ENCODE assay signal across 1 cellular context in the genomic region with DNA sequence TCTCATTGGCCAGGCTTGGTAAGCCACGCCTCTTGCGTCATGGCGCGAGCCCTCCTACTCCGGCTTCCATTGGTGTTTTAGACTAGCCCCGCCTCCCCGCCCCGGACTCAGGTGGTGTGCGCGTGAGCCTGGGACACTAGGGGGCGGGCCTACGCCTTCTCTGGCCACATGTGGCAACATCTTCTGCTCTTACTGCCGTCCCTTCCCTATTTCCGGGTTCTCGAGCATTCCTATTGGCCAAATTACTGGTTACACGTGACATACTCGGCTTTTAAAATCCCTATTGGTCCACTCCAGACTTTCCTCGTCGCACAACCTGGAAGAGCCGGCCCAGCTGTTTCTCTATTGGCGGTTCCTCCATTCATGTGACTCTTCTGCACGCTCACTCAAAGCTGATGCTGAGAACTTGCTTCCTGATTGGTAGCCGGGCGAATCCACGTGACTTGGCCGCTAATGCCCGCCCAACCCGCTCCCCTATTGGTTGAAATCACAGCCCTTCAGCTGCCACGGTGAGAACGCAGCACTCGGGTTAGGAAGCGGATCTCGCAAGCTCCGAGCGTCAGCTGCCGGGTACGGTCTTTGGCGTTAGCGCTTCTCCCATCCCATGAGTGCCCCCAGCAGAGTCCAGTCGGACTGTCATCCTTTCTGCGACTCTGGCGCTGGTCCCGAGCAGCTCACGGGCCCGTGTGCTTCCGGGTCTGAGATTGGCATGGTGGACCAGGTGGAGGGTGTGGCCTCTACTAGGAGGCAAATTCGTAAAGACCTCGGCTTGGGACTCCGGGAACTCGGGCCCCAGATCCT.
TF ChIP-seq lines count a peak whose summit lies in the region.

A gene with protein sequence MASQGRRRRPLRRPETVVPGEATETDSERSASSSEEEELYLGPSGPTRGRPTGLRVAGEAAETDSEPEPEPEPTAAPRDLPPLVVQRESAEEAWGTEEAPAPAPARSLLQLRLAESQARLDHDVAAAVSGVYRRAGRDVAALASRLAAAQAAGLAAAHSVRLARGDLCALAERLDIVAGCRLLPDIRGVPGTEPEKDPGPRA (plus strand): TSS at position 523 of the 801 bp plus-strand sequence. CDS start 513 bp downstream, outside the sequence.

TF ChIP-seq in K562, 482 proteins besides CTCF, POLR2A, EP300 and RAD21 (continued from another document and continues in another):
- TF ChIP-seq, protein P1, sequence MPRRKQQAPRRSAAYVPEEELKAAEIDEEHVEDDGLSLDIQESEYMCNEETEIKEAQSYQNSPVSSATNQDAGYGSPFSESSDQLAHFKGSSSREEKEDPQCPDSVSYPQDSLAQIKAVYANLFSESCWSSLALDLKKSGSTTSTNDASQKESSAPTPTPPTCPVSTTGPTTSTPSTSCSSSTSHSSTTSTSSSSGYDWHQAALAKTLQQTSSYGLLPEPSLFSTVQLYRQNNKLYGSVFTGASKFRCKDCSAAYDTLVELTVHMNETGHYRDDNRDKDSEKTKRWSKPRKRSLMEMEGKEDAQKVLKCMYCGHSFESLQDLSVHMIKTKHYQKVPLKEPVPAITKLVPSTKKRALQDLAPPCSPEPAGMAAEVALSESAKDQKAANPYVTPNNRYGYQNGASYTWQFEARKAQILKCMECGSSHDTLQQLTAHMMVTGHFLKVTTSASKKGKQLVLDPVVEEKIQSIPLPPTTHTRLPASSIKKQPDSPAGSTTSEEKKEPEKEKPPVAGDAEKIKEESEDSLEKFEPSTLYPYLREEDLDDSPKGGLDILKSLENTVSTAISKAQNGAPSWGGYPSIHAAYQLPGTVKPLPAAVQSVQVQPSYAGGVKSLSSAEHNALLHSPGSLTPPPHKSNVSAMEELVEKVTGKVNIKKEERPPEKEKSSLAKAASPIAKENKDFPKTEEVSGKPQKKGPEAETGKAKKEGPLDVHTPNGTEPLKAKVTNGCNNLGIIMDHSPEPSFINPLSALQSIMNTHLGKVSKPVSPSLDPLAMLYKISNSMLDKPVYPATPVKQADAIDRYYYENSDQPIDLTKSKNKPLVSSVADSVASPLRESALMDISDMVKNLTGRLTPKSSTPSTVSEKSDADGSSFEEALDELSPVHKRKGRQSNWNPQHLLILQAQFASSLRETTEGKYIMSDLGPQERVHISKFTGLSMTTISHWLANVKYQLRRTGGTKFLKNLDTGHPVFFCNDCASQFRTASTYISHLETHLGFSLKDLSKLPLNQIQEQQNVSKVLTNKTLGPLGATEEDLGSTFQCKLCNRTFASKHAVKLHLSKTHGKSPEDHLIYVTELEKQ (CRISPR knock-in tag; IDR thresholded peaks at IDR 0.05), result no peak
- TF ChIP-seq E2F3 (CRISPR knock-in tag; IDR thresholded peaks at IDR 0.05) (no peak), ZNF347 (CRISPR knock-in tag; IDR thresholded peaks at IDR 0.05; ENCODE audit: low read depth) (no peak), MXI1 (IDR thresholded peaks at IDR 0.05; ENCODE audit: low read depth, low read length) (peak; percentile 93; the same call in 1 of the 2 replicates), RBM39 (optimal IDR thresholded peaks at IDR 0.05; ENCODE audit: low read depth, low read length) (no peak), DIDO1 (tag; IDR thresholded peaks at IDR 0.05; ENCODE audit: low read depth) (peak; percentile 59), ZNF561 (CRISPR knock-in tag; conservative IDR thresholded peaks at IDR 0.05) (no peak), SETDB1 (IDR thresholded peaks at IDR 0.05; ENCODE audit: low read length) (no peak), RNF2 (IDR thresholded peaks at IDR 0.05) (0 out of 2 replicates have a peak, but pooled peaks have one; percentile 29), ESRRA (IDR thresholded peaks at IDR 0.05; ENCODE audit: borderline replicate concordance, low read depth) (peak; percentile 60), HDAC1 (IDR thresholded peaks at IDR 0.05) (peak; percentile 30 to 98; a peak in 2 of 4 replicates), FOXM1 (IDR thresholded peaks at IDR 0.05; ENCODE audit: low read depth) (peak; percentile 68), FOXM1 (CRISPR knock-in tag; IDR thresholded peaks at IDR 0.05; ENCODE audit: low read depth) (no peak), SPI1 (IDR thresholded peaks at IDR 0.05; ENCODE audit: borderline replicate concordance, low read depth, low read length) (peak; percentile 27; the same call in 1 of the 2 replicates), TAF7 (tag; IDR thresholded peaks at IDR 0.05) (no peak), CTBP1 (IDR thresholded peaks at IDR 0.05; ENCODE audit: borderline replicate concordance) (peak; percentile 82; the same call in 1 of the 2 replicates), HDAC2 (IDR thresholded peaks at IDR 0.05) (peak; percentile 88; the same call in 1 of the 2 replicates), PHF8 (IDR thresholded peaks at IDR 0.05; ENCODE audit: borderline replicate concordance, low read length) (peak; percentile 42; the same call in 1 of the 2 replicates), TCF7 (IDR thresholded peaks at IDR 0.05; ENCODE audit: borderline replicate concordance) (no peak), ZNF57 (CRISPR knock-in tag; IDR thresholded peaks at IDR 0.05) (no peak), MTA3 (IDR thresholded peaks at IDR 0.05; ENCODE audit: borderline replicate concordance) (peak; percentile 26; the same call in 1 of the 2 replicates), NFIC (IDR thresholded peaks at IDR 0.05) (no peak; the same call in 1 of the 2 replicates), RAD51 (IDR thresholded peaks at IDR 0.05; ENCODE audit: borderline replicate concordance, low read depth) (peak; percentile 98)
- TF ChIP-seq, protein P2, sequence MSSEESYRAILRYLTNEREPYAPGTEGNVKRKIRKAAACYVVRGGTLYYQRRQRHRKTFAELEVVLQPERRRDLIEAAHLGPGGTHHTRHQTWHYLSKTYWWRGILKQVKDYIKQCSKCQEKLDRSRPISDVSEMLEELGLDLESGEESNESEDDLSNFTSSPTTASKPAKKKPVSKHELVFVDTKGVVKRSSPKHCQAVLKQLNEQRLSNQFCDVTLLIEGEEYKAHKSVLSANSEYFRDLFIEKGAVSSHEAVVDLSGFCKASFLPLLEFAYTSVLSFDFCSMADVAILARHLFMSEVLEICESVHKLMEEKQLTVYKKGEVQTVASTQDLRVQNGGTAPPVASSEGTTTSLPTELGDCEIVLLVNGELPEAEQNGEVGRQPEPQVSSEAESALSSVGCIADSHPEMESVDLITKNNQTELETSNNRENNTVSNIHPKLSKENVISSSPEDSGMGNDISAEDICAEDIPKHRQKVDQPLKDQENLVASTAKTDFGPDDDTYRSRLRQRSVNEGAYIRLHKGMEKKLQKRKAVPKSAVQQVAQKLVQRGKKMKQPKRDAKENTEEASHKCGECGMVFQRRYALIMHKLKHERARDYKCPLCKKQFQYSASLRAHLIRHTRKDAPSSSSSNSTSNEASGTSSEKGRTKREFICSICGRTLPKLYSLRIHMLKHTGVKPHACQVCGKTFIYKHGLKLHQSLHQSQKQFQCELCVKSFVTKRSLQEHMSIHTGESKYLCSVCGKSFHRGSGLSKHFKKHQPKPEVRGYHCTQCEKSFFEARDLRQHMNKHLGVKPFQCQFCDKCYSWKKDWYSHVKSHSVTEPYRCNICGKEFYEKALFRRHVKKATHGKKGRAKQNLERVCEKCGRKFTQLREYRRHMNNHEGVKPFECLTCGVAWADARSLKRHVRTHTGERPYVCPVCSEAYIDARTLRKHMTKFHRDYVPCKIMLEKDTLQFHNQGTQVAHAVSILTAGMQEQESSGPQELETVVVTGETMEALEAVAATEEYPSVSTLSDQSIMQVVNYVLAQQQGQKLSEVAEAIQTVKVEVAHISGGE (CRISPR knock-in tag; IDR thresholded peaks at IDR 0.05), result no peak
- TF ChIP-seq, protein P3, sequence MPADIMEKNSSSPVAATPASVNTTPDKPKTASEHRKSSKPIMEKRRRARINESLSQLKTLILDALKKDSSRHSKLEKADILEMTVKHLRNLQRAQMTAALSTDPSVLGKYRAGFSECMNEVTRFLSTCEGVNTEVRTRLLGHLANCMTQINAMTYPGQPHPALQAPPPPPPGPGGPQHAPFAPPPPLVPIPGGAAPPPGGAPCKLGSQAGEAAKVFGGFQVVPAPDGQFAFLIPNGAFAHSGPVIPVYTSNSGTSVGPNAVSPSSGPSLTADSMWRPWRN (IDR thresholded peaks at IDR 0.05; ENCODE audit: low read depth), result peak; percentile 67; the same call in 1 of the 2 replicates
- TF ChIP-seq, protein P4, sequence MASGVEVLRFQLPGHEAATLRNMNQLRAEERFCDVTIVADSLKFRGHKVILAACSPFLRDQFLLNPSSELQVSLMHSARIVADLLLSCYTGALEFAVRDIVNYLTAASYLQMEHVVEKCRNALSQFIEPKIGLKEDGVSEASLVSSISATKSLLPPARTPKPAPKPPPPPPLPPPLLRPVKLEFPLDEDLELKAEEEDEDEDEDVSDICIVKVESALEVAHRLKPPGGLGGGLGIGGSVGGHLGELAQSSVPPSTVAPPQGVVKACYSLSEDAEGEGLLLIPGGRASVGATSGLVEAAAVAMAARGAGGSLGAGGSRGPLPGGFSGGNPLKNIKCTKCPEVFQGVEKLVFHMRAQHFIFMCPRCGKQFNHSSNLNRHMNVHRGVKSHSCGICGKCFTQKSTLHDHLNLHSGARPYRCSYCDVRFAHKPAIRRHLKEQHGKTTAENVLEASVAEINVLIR (CRISPR knock-in tag; IDR thresholded peaks at IDR 0.05), result peak; percentile 81
- TF ChIP-seq, protein P5, sequence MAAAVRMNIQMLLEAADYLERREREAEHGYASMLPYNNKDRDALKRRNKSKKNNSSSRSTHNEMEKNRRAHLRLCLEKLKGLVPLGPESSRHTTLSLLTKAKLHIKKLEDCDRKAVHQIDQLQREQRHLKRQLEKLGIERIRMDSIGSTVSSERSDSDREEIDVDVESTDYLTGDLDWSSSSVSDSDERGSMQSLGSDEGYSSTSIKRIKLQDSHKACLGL (CRISPR knock-in tag; IDR thresholded peaks at IDR 0.05; ENCODE audit: borderline replicate concordance, poor library complexity, severe bottlenecking), result peak; percentile 69
- TF ChIP-seq, protein P6, sequence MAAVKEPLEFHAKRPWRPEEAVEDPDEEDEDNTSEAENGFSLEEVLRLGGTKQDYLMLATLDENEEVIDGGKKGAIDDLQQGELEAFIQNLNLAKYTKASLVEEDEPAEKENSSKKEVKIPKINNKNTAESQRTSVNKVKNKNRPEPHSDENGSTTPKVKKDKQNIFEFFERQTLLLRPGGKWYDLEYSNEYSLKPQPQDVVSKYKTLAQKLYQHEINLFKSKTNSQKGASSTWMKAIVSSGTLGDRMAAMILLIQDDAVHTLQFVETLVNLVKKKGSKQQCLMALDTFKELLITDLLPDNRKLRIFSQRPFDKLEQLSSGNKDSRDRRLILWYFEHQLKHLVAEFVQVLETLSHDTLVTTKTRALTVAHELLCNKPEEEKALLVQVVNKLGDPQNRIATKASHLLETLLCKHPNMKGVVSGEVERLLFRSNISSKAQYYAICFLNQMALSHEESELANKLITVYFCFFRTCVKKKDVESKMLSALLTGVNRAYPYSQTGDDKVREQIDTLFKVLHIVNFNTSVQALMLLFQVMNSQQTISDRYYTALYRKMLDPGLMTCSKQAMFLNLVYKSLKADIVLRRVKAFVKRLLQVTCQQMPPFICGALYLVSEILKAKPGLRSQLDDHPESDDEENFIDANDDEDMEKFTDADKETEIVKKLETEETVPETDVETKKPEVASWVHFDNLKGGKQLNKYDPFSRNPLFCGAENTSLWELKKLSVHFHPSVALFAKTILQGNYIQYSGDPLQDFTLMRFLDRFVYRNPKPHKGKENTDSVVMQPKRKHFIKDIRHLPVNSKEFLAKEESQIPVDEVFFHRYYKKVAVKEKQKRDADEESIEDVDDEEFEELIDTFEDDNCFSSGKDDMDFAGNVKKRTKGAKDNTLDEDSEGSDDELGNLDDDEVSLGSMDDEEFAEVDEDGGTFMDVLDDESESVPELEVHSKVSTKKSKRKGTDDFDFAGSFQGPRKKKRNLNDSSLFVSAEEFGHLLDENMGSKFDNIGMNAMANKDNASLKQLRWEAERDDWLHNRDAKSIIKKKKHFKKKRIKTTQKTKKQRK (IDR thresholded peaks at IDR 0.05; ENCODE audit: borderline replicate concordance, low read depth, low read length), result 0 out of 2 replicates have a peak, but pooled peaks have one; percentile 54
- TF ChIP-seq, protein P7, sequence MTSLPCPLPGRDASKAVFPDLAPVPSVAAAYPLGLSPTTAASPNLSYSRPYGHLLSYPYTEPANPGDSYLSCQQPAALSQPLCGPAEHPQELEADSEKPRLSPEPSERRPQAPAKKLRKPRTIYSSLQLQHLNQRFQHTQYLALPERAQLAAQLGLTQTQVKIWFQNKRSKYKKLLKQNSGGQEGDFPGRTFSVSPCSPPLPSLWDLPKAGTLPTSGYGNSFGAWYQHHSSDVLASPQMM (CRISPR knock-in tag; IDR thresholded peaks at IDR 0.05), result no peak
- TF ChIP-seq, protein P8, sequence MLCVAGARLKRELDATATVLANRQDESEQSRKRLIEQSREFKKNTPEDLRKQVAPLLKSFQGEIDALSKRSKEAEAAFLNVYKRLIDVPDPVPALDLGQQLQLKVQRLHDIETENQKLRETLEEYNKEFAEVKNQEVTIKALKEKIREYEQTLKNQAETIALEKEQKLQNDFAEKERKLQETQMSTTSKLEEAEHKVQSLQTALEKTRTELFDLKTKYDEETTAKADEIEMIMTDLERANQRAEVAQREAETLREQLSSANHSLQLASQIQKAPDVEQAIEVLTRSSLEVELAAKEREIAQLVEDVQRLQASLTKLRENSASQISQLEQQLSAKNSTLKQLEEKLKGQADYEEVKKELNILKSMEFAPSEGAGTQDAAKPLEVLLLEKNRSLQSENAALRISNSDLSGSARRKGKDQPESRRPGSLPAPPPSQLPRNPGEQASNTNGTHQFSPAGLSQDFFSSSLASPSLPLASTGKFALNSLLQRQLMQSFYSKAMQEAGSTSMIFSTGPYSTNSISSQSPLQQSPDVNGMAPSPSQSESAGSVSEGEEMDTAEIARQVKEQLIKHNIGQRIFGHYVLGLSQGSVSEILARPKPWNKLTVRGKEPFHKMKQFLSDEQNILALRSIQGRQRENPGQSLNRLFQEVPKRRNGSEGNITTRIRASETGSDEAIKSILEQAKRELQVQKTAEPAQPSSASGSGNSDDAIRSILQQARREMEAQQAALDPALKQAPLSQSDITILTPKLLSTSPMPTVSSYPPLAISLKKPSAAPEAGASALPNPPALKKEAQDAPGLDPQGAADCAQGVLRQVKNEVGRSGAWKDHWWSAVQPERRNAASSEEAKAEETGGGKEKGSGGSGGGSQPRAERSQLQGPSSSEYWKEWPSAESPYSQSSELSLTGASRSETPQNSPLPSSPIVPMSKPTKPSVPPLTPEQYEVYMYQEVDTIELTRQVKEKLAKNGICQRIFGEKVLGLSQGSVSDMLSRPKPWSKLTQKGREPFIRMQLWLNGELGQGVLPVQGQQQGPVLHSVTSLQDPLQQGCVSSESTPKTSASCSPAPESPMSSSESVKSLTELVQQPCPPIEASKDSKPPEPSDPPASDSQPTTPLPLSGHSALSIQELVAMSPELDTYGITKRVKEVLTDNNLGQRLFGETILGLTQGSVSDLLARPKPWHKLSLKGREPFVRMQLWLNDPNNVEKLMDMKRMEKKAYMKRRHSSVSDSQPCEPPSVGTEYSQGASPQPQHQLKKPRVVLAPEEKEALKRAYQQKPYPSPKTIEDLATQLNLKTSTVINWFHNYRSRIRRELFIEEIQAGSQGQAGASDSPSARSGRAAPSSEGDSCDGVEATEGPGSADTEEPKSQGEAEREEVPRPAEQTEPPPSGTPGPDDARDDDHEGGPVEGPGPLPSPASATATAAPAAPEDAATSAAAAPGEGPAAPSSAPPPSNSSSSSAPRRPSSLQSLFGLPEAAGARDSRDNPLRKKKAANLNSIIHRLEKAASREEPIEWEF (CRISPR knock-in tag; IDR thresholded peaks at IDR 0.05), result no peak
- TF ChIP-seq, protein P9, sequence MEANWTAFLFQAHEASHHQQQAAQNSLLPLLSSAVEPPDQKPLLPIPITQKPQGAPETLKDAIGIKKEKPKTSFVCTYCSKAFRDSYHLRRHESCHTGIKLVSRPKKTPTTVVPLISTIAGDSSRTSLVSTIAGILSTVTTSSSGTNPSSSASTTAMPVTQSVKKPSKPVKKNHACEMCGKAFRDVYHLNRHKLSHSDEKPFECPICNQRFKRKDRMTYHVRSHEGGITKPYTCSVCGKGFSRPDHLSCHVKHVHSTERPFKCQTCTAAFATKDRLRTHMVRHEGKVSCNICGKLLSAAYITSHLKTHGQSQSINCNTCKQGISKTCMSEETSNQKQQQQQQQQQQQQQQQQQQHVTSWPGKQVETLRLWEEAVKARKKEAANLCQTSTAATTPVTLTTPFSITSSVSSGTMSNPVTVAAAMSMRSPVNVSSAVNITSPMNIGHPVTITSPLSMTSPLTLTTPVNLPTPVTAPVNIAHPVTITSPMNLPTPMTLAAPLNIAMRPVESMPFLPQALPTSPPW (CRISPR knock-in tag; IDR thresholded peaks at IDR 0.05), result peak; percentile 79
